In genomic region chr12:12441051-12441807, GRCh38 we compare ENCODE assay signal across 10 cellular contexts.
DNase-seq lines count a peak whose midpoint lies in the region; ATAC-seq and TF ChIP-seq lines count a peak whose summit lies in the region.
"Had no signal": no experiment of that assay in that cellular context is flagged by ENCODE, and none has a peak within 500 bp of the region (broad histone marks: within the 10 kb centered on the region; RNA-seq: fewer than 3 reads in every experiment).

No MANE protein-coding gene starts in this region.

- no peaks in the 10 kb centered on the region for H3K9me3 ChIP-seq in esophagus squamous epithelium
- H3K9me3 ChIP-seq in stomach, result no peaks in the 10 kb centered on the region

- peaks cover 53% of the 10 kb centered on the region for H3K4me1 Mint-ChIP-seq in activated CD4-positive, alpha-beta T cell treated with anti-CD3 and anti-CD28 coated beads, Interleukin-2, amount 10 ng/mL, durations not matched to agents 24 days and 14 days

- peak overlapping the region; percentile 41 for H3K4me3 Mint-ChIP-seq in activated CD4-positive, alpha-beta T cell treated with anti-CD3 and anti-CD28 coated beads, Interleukin-2, amount 10 ng/mL, durations not matched to agents 24 days and 14 days
- H3K4me3 Mint-ChIP-seq: type B pancreatic cell had no signal

- H3K4me1 ChIP-seq in esophagus squamous epithelium, result peaks cover 0 to 61% (median 30%) of the 10 kb centered on the region in 3 donors
- peaks cover 24 to 60% (median 34%) of the 10 kb centered on the region in 4 donors for H3K4me1 ChIP-seq in stomach

- no peaks in the 10 kb centered on the region for H3K27me3 Mint-ChIP-seq in activated CD4-positive, alpha-beta T cell treated with anti-CD3 and anti-CD28 coated beads, Interleukin-2, amount 10 ng/mL, durations not matched to agents 24 days and 14 days
- H3K27me3 Mint-ChIP-seq: type B pancreatic cell had no signal

- peak overlapping the region; percentile 25 to 73 (median 60) for H3K27ac ChIP-seq in esophagus squamous epithelium
- peak overlapping the region; percentile 13 to 78 (median 71) for H3K27ac ChIP-seq in stomach

- TF ChIP-seq CTCF in esophagus squamous epithelium (IDR thresholded peaks at IDR 0.05) (no peak), stomach (IDR thresholded peaks at IDR 0.05) (no peak), GM10266 (IDR thresholded peaks at IDR 0.05; ENCODE audit: control insufficient read depth, insufficient read depth, low read depth, missing control alignments) (no peak)

- H3K27me3 ChIP-seq in esophagus squamous epithelium (no peaks in the 10 kb centered on the region), stomach (no peaks in the 10 kb centered on the region)

- H3K36me3 Mint-ChIP-seq in activated CD4-positive, alpha-beta T cell treated with anti-CD3 and anti-CD28 coated beads, Interleukin-2, amount 10 ng/mL, durations not matched to agents 24 days and 14 days (ENCODE audit: low read depth), result peaks cover 40% of the 10 kb centered on the region

- intact Hi-C loops in activated CD4-positive, alpha-beta T cell treated with anti-CD3 and anti-CD28 coated beads, Interleukin-2, amount 10 ng/mL, durations not matched to agents 24 days and 14 days (cut with micrococcal nuclease), result loop anchor here (5.0 kb wide), 1 partner anchor 276 kb away; the partner anchor contains the start of gene CDKN1B
- intact Hi-C loops in esophagus squamous epithelium (cut with DNase I) (no loop called here), stomach (cut with DNase I; ENCODE audit: low total_unique reads) (no loop called here)

- no peak overlapping the region for H3K4me3 ChIP-seq in esophagus squamous epithelium
- H3K4me3 ChIP-seq in stomach, result no peak overlapping the region

- peak overlapping the region; percentile 91 for H3K27ac Mint-ChIP-seq in activated CD4-positive, alpha-beta T cell treated with anti-CD3 and anti-CD28 coated beads, Interleukin-2, amount 10 ng/mL, durations not matched to agents 24 days and 14 days

- H3K9me3 Mint-ChIP-seq in activated CD4-positive, alpha-beta T cell treated with anti-CD3 and anti-CD28 coated beads, Interleukin-2, amount 10 ng/mL, durations not matched to agents 24 days and 14 days, result peaks cover 7% of the 10 kb centered on the region
- H3K9me3 Mint-ChIP-seq: type B pancreatic cell had no signal

- TF ChIP-seq POLR2A in esophagus squamous epithelium (IDR thresholded peaks at IDR 0.05) (no peak), stomach (IDR thresholded peaks at IDR 0.05) (no peak)

- DNase-seq in activated CD4-positive, alpha-beta T cell treated with anti-CD3 and anti-CD28 coated beads, Interleukin-2, amount 10 ng/mL, durations not matched to agents 24 days and 14 days, result no peak
- no peak for DNase-seq in activated CD4-positive, alpha-beta T cell treated with anti-CD3 and anti-CD28 coated beads, Interleukin-2, amount 50 U/mL, for 48 hours
- DNase-seq in NCI-H510A treated with DMSO at 0.1 percent for 48 hours (lab: John Stamatoyannopoulos, UW), result peak; percentile 69
- DNase-seq in esophagus squamous epithelium (lab: John Stamatoyannopoulos, UW), result no peak
- no peak for DNase-seq in stomach
- no peak for DNase-seq in GM10266 (ENCODE audit: extremely low spot score)
- no peak for DNase-seq in NOMO-1 (lab: John Stamatoyannopoulos, UW; ENCODE audit: unreplicated experiment in 2 of 2)
- DNase-seq: mesendoderm had no signal

- H3K36me3 ChIP-seq in esophagus squamous epithelium (peaks cover 0 to 12% (median 0%) of the 10 kb centered on the region in 3 donors), stomach (peaks cover 0 to 10% (median 2%) of the 10 kb centered on the region in 4 donors)

- no peak for ATAC-seq in GM19452 (IDR thresholded peaks at IDR 0.05; ENCODE audit: unreplicated experiment)

- no peak for TF ChIP-seq EP300 in stomach (IDR thresholded peaks at IDR 0.05)

- WGBS in esophagus squamous epithelium, 2 donors, result 90 to 93% methylated on average over 5 of the region's 5 CpGs
- WGBS in stomach, 5 donors, result 81 to 93% (median 87%) methylated on average over 5 of the region's 5 CpGs
